In genomic region chr4:40310225-40310624, GRCh38 we compare ENCODE assay signal across 18 cellular contexts. TPM values are rescaled to one million over a fixed set of nuclear protein-coding genes. Genes with fewer than 3 reads are reported as not detected.
DNase-seq lines count a peak whose midpoint lies in the region; ATAC-seq and TF ChIP-seq lines count a peak whose summit lies in the region.
"Had no signal": no experiment of that assay in that cellular context is flagged by ENCODE, and none has a peak within 500 bp of the region (broad histone marks: within the 10 kb centered on the region; RNA-seq: fewer than 3 reads in every experiment).

No MANE protein-coding gene starts in this region.

- no peaks in the 10 kb centered on the region for H3K27me3 ChIP-seq in GM23338 (ENCODE audit: insufficient read depth)
- H3K27me3 ChIP-seq in naive thymus-derived CD4-positive, alpha-beta T cell (ENCODE audit: control insufficient read depth in 2 of 2, insufficient read depth in 2 of 2, low read length in 2 of 2) = no peaks in the 10 kb centered on the region

- H3K9me2 ChIP-seq in GM23338 (ENCODE audit: insufficient read depth) = no peaks in the 10 kb centered on the region

- intact Hi-C loops in activated CD8-positive, alpha-beta T cell treated with anti-CD3 and anti-CD28 coated beads for 36 hours (cut with micrococcal nuclease) = loop anchor here (10.0 kb wide), 1 partner anchor 615 kb away; the partner anchor contains the start of gene UBE2K
- intact Hi-C loops in naive thymus-derived CD4-positive, alpha-beta T cell (cut with micrococcal nuclease) = loop anchor here in 1 of 2 donors (10.0 kb wide), 1 partner anchor 955 kb away; no protein-coding TSS in a partner anchor

- H2AFZ ChIP-seq in GM23338 = no peak overlapping the region

- H3K4me1 Mint-ChIP-seq in activated CD8-positive, alpha-beta T cell treated with anti-CD3 and anti-CD28 coated beads for 36 hours (ENCODE audit: low read depth) = peaks cover 85% of the 10 kb centered on the region
- H3K4me1 Mint-ChIP-seq in activated CD8-positive, alpha-beta T cell treated with anti-CD3 and anti-CD28 coated beads, Interleukin-2, amount 10 ng/mL, durations not matched to agents 7 days and 5 days (ENCODE audit: low read depth) = peaks cover 77% of the 10 kb centered on the region
- H3K4me1 Mint-ChIP-seq in GM23338 (peaks cover 45% of the 10 kb centered on the region), T-helper 17 cell (peaks cover 46% of the 10 kb centered on the region)
- peaks cover 52 to 89% (median 83%) of the 10 kb centered on the region in 7 donors for H3K4me1 Mint-ChIP-seq in naive thymus-derived CD4-positive, alpha-beta T cell

- no peak overlapping the region; the same call in 1 of the 2 replicates for H3K4me2 ChIP-seq in GM23338

- no peak overlapping the region for H3K4me3 ChIP-seq in GM23338
- H3K4me3 ChIP-seq in naive thymus-derived CD4-positive, alpha-beta T cell (ENCODE audit: low read length) = no peak overlapping the region
- H3K4me3 ChIP-seq: HAP-1 had no signal

- peak overlapping the region; percentile 36 for H3K27ac Mint-ChIP-seq in activated CD8-positive, alpha-beta T cell treated with anti-CD3 and anti-CD28 coated beads for 36 hours
- no peak overlapping the region for H3K27ac Mint-ChIP-seq in activated CD8-positive, alpha-beta T cell treated with anti-CD3 and anti-CD28 coated beads, Interleukin-2, amount 10 ng/mL, durations not matched to agents 7 days and 5 days
- H3K27ac Mint-ChIP-seq in GM23338 (no peak overlapping the region), T-helper 17 cell (peak overlapping the region; percentile 98)
- H3K27ac Mint-ChIP-seq in naive thymus-derived CD4-positive, alpha-beta T cell = peak overlapping the region in 8 of 9 donors; percentile 19 to 99 (median 97)

- no peaks in the 10 kb centered on the region for H4K20me1 ChIP-seq in GM23338 (replicated peaks; ENCODE audit: insufficient read depth)

- H3F3A ChIP-seq in GM23338 (replicated peaks; ENCODE audit: low read depth) = peaks cover 3% of the 10 kb centered on the region; the same call in 1 of the 2 replicates

- no peaks in the 10 kb centered on the region for H3K9me3 Mint-ChIP-seq in activated CD8-positive, alpha-beta T cell treated with anti-CD3 and anti-CD28 coated beads for 36 hours
- H3K9me3 Mint-ChIP-seq in activated CD8-positive, alpha-beta T cell treated with anti-CD3 and anti-CD28 coated beads, Interleukin-2, amount 10 ng/mL, durations not matched to agents 7 days and 5 days (ENCODE audit: insufficient read depth) = no peaks in the 10 kb centered on the region
- H3K9me3 Mint-ChIP-seq in GM23338 = 0 out of 3 replicates have a peak, but pooled peaks cover 2% of the 10 kb centered on the region
- H3K9me3 Mint-ChIP-seq in naive thymus-derived CD4-positive, alpha-beta T cell = peaks cover 0 to 3% (median 0%) of the 10 kb centered on the region in 11 donors

- CTCF ChIA-PET in activated CD8-positive, alpha-beta T cell treated with anti-CD3 and anti-CD28 coated beads for 36 hours (lab: Charles Lee) = interaction anchor here (0.7 to 10.7 kb wide), 20 partner anchors 12 to 254 kb away, joined by 3 to 120 read pairs (median 8); partner anchors contain the start of gene N4BP2
- CTCF ChIA-PET in activated CD8-positive, alpha-beta T cell treated with anti-CD3 and anti-CD28 coated beads, Interleukin-2, amount 10 ng/mL, durations not matched to agents 7 days and 5 days (lab: Charles Lee) = interaction anchor here (0.7 to 10.0 kb wide), 20 partner anchors 15 to 254 kb away, joined by 4 to 149 read pairs (median 16); partner anchors contain the start of genes N4BP2 and RHOH
- CTCF ChIA-PET in naive thymus-derived CD4-positive, alpha-beta T cell (lab: Charles Lee) = interaction anchor here (0.7 to 6.8 kb wide), 31 partner anchors 8 to 190 kb away, joined by 3 to 63 read pairs (median 5); partner anchors contain the start of gene RHOH

- H3K9me3 ChIP-seq in T-helper 17 cell (ENCODE audit: control insufficient read depth, low read length, poor library complexity, severe bottlenecking) = no peaks in the 10 kb centered on the region
- H3K9me3 ChIP-seq in naive thymus-derived CD4-positive, alpha-beta T cell (ENCODE audit: control insufficient read depth in 2 of 3, low read length in 3 of 3) = no peaks in the 10 kb centered on the region
- H3K9me3 ChIP-seq: HAP-1 had no signal

- no peak for TF ChIP-seq CTCF in activated CD8-positive, alpha-beta T cell treated with anti-CD3 and anti-CD28 coated beads for 36 hours (IDR thresholded peaks at IDR 0.05)
- TF ChIP-seq CTCF in GM23338 (conservative IDR thresholded peaks at IDR 0.05; ENCODE audit: low read depth in 2 of 2) = no peak

- POLR2A ChIA-PET in activated CD8-positive, alpha-beta T cell treated with anti-CD3 and anti-CD28 coated beads for 36 hours (lab: Charles Lee) = interaction anchor here (0.8 to 18.4 kb wide), 11 partner anchors 10 to 254 kb away, joined by 3 to 326 read pairs (median 6); partner anchors contain the start of genes N4BP2 and RHOH
- POLR2A ChIA-PET in activated CD8-positive, alpha-beta T cell treated with anti-CD3 and anti-CD28 coated beads, Interleukin-2, amount 10 ng/mL, durations not matched to agents 7 days and 5 days (lab: Charles Lee) = interaction anchor here (0.7 to 9.8 kb wide), 11 partner anchors 59 to 253 kb away, joined by 3 to 155 read pairs (median 5); partner anchors contain the start of genes N4BP2 and RHOH
- POLR2A ChIA-PET in naive thymus-derived CD4-positive, alpha-beta T cell (lab: Charles Lee) = interaction anchor here (1.0 to 16.3 kb wide), 17 partner anchors 9 to 159 kb away, joined by 3 to 229 read pairs (median 23); partner anchors contain the start of gene RHOH

- no peaks in the 10 kb centered on the region for H3K36me3 ChIP-seq in GM23338 (ENCODE audit: insufficient read depth)
- no peaks in the 10 kb centered on the region for H3K36me3 ChIP-seq in naive thymus-derived CD4-positive, alpha-beta T cell (ENCODE audit: control insufficient read depth in 2 of 3, insufficient read depth in 3 of 3, low read length in 3 of 3)
- H3K36me3 ChIP-seq: HAP-1 had no signal

- no peaks in the 10 kb centered on the region for H3K79me2 ChIP-seq in GM23338 (replicated peaks; ENCODE audit: insufficient read depth)

- no peak overlapping the region for H3K4me3 Mint-ChIP-seq in activated CD8-positive, alpha-beta T cell treated with anti-CD3 and anti-CD28 coated beads for 36 hours
- H3K4me3 Mint-ChIP-seq in activated CD8-positive, alpha-beta T cell treated with anti-CD3 and anti-CD28 coated beads, Interleukin-2, amount 10 ng/mL, durations not matched to agents 7 days and 5 days = no peak overlapping the region
- H3K4me3 Mint-ChIP-seq in GM23338 (no peak overlapping the region), T-helper 17 cell (no peak overlapping the region)
- peak overlapping the region in 3 of 10 donors; percentile 67 to 82 (median 68) for H3K4me3 Mint-ChIP-seq in naive thymus-derived CD4-positive, alpha-beta T cell

- peak overlapping the region; percentile 90 for H3K27ac ChIP-seq in GM23338 (ENCODE audit: low read depth)
- peak overlapping the region; percentile 87 for H3K27ac ChIP-seq in naive thymus-derived CD4-positive, alpha-beta T cell (ENCODE audit: low read depth, low read length)
- H3K27ac ChIP-seq: SK-N-MC had no signal

- H3K4me1 ChIP-seq in GM23338 (ENCODE audit: insufficient read depth) = peaks cover 35% of the 10 kb centered on the region
- H3K4me1 ChIP-seq in naive thymus-derived CD4-positive, alpha-beta T cell (ENCODE audit: control insufficient read depth in 2 of 2, insufficient read depth in 2 of 2, low read length in 2 of 2) = peaks cover 41 to 71% of the 10 kb centered on the region in 2 donors

- no peaks in the 10 kb centered on the region for H3K27me3 Mint-ChIP-seq in activated CD8-positive, alpha-beta T cell treated with anti-CD3 and anti-CD28 coated beads for 36 hours
- no peaks in the 10 kb centered on the region for H3K27me3 Mint-ChIP-seq in activated CD8-positive, alpha-beta T cell treated with anti-CD3 and anti-CD28 coated beads, Interleukin-2, amount 10 ng/mL, durations not matched to agents 7 days and 5 days (ENCODE audit: low read depth)
- H3K27me3 Mint-ChIP-seq in GM23338 (ENCODE audit: insufficient read depth, low read depth, poor library complexity) (peaks cover 14% of the 10 kb centered on the region), T-helper 17 cell (no peaks in the 10 kb centered on the region)
- H3K27me3 Mint-ChIP-seq in naive thymus-derived CD4-positive, alpha-beta T cell = no peaks in the 10 kb centered on the region

- no peak for DNase-seq in activated CD8-positive, alpha-beta T cell treated with anti-CD3 and anti-CD28 coated beads for 36 hours
- DNase-seq in activated CD8-positive, alpha-beta T cell treated with anti-CD3 and anti-CD28 coated beads, Interleukin-2, amount 10 ng/mL, durations not matched to agents 7 days and 5 days = no peak
- DNase-seq in GM23338 (ENCODE audit: low spot score) = no peak
- DNase-seq in T-helper 17 cell = no peak
- DNase-seq in naive thymus-derived CD4-positive, alpha-beta T cell = no peak
- no peak for DNase-seq in GM03348 (ENCODE audit: low spot score)
- DNase-seq in SHP77 (lab: John Stamatoyannopoulos, UW) = no peak
- DNase-seq: C1 segment of cervical spinal cord, EL, NCI-H1436 treated with DMSO at 0.1 percent for 48 hours, NCI-H2029 treated with DMSO at 0.1 percent for 48 hours, NCI-H2171 treated with DMSO at 0.1 percent for 48 hours, NCI-H510A, NCI-H774, PC-3 had no signal

- H3K36me3 Mint-ChIP-seq in activated CD8-positive, alpha-beta T cell treated with anti-CD3 and anti-CD28 coated beads for 36 hours (ENCODE audit: low read depth) = peaks cover 2% of the 10 kb centered on the region
- H3K36me3 Mint-ChIP-seq in activated CD8-positive, alpha-beta T cell treated with anti-CD3 and anti-CD28 coated beads, Interleukin-2, amount 10 ng/mL, durations not matched to agents 7 days and 5 days (ENCODE audit: low read depth) = no peaks in the 10 kb centered on the region
- H3K36me3 Mint-ChIP-seq in GM23338 (ENCODE audit: low read depth) (peaks cover 2% of the 10 kb centered on the region; the same call in 1 of the 3 replicates), T-helper 17 cell (ENCODE audit: low read depth) (no peaks in the 10 kb centered on the region)
- H3K36me3 Mint-ChIP-seq in naive thymus-derived CD4-positive, alpha-beta T cell = peaks cover 0 to 4% (median 2%) of the 10 kb centered on the region in 5 donors

- ATAC-seq in activated CD8-positive, alpha-beta T cell treated with anti-CD3 and anti-CD28 coated beads for 36 hours = no peak
- no peak for ATAC-seq in activated CD8-positive, alpha-beta T cell treated with anti-CD3 and anti-CD28 coated beads, Interleukin-2, amount 10 ng/mL, durations not matched to agents 7 days and 5 days
- ATAC-seq in GM23338 (no peak), T-helper 17 cell (no peak), SK-N-SH treated with all-trans-retinoic acid at 6 μM for 48 hours (no peak)
- ATAC-seq in naive thymus-derived CD4-positive, alpha-beta T cell = no peak
- ATAC-seq: PC-3 had no signal

RNA-seq across cellular contexts. Expression of gene CHRNA9, which starts 24.9 kb away (rescaled TPM):
- under 1 TPM; 0.11 to 0.38 TPM for total RNA-seq in activated CD8-positive, alpha-beta T cell treated with anti-CD3 and anti-CD28 coated beads for 36 hours
- under 1 TPM; 0.26 to 0.82 TPM for total RNA-seq in activated CD8-positive, alpha-beta T cell treated with anti-CD3 and anti-CD28 coated beads, Interleukin-2, amount 10 ng/mL, durations not matched to agents 7 days and 5 days
- 0.78 and 5.7 TPM in 2 replicates for total RNA-seq in GM23338 (2014; rRNA removed; shearing (Covaris generic))
- polyA plus RNA-seq in GM23338 (2016; fragmentation: Nextera tagmentation; extraction: Ambion mirVana) = 0.24 and 0.58 TPM in 2 replicates
- not detected for total RNA-seq in T-helper 17 cell
- total RNA-seq in naive thymus-derived CD4-positive, alpha-beta T cell = under 1 TPM in 3 of 5 experiments, not detected in 2; 0.30 to 0.46 (median 0.32) TPM
- 1 to 10 TPM in 1 of 2 donors, not detected in 1; 1.1 TPM for polyA plus RNA-seq in naive thymus-derived CD4-positive, alpha-beta T cell
- total RNA-seq: PC-3 had no signal

Comparison
In these comparisons a context has a peak if more than half of its experiments do, and no peak if none do; other contexts are left out.
1. H3K27ac Mint-ChIP-seq: peak in activated CD8-positive, alpha-beta T cell treated with anti-CD3 and anti-CD28 coated beads for 36 hours (single experiment), T-helper 17 cell (single experiment) and naive thymus-derived CD4-positive, alpha-beta T cell (8 of 9); none in activated CD8-positive, alpha-beta T cell treated with anti-CD3 and anti-CD28 coated beads, Interleukin-2, amount 10 ng/mL, durations not matched to agents 7 days and 5 days (single experiment) and GM23338 (single experiment).